ENCODE assay signal across 8 cellular contexts in the genomic region with DNA sequence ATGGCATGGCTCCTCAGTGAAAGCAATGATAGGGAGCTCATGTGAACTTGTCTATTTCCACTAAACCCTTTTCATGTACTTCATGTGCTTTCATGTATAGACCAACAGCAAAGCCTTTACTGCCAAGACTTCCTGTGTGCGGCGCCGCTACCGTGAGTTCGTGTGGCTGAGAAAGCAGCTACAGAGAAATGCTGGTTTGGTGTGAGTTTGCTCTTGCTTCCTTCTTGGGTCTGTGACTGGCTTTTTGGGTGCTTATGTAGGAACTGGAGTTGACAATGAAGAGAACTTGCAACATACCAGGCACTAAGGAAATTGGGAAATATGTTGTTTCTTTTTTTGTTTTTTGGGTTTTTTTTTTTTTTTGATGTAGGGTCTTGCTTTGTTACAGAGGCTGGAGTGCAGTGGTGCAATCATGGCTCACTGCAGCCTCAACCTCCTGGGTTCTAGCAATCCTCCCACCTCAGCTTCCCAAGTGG.
DNase-seq lines count a peak whose midpoint lies in the region; ATAC-seq lines count a peak whose summit lies in the region.

No MANE protein-coding gene starts in this region.

- DNase-seq in NOMO-1 treated with DMSO at 0.1 percent for 48 hours (lab: John Stamatoyannopoulos, UW; ENCODE audit: unreplicated experiment) = peak; percentile 93
- DNase-seq in activated gamma-delta T cell treated with anti-CD3 and anti-CD28 coated beads, Interleukin-2, amount 50 U/mL, for 16 hours (ENCODE audit: low read depth) = peak; percentile 24
- peak; percentile 27 for DNase-seq in stimulated activated CD4-positive, alpha-beta T cell treated with anti-CD3 and anti-CD28 coated beads, Interleukin-4, amount 100 ng/mL, for 24 hours
- no peak for DNase-seq in globus pallidus (ENCODE audit: low spot score)
- no peak for DNase-seq in D341Med (ENCODE audit: low spot score)

- ATAC-seq in GM19351 (IDR thresholded peaks at IDR 0.05; ENCODE audit: unreplicated experiment) (peak; percentile 54), HG03460 (IDR thresholded peaks at IDR 0.05; ENCODE audit: unreplicated experiment) (no peak), GM18520 (IDR thresholded peaks at IDR 0.05; ENCODE audit: unreplicated experiment) (no peak)

Comparison
In these comparisons a context has a peak if more than half of its experiments do, and no peak if none do; other contexts are left out.
1. DNase-seq: peak in NOMO-1 treated with DMSO at 0.1 percent for 48 hours (single experiment), activated gamma-delta T cell treated with anti-CD3 and anti-CD28 coated beads, Interleukin-2, amount 50 U/mL, for 16 hours (single experiment) and stimulated activated CD4-positive, alpha-beta T cell treated with anti-CD3 and anti-CD28 coated beads, Interleukin-4, amount 100 ng/mL, for 24 hours (single experiment); none in globus pallidus (single experiment) and D341Med (single experiment).